In the genomic region with DNA sequence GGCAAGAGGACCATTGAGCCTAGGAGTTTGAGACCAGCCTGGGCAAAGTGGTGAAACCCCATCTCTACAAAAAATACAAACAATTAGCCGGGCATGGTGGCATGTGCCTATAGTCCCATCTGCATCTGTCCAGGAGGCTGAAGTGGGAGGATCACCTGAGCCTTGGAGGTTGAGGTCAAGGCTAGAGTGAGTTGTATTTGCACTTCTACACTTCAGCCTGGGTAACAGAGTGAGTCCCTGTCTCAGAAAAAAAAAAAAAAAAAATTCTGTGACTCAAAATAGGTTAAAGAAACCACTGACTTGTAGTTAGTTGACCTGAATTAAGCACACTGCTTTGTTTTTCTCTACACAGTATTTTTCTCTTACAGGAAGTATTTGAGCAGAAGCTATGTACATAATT, we compare ENCODE assay signal across 18 cellular contexts.
DNase-seq lines count a peak whose midpoint lies in the region; ATAC-seq, FAIRE-seq and TF ChIP-seq lines count a peak whose summit lies in the region.
"Had no signal": no experiment of that assay in that cellular context is flagged by ENCODE, and none has a peak within 500 bp of the region (broad histone marks: within the 10 kb centered on the region; RNA-seq: fewer than 3 reads in every experiment).

No MANE protein-coding gene starts in this region.

- TF ChIP-seq EP300 in HepG2 (IDR thresholded peaks at IDR 0.05; ENCODE audit: low read depth in 2 of 2, low read length in 2 of 2): no peak
- no peak for TF ChIP-seq EP300 in HepG2 (CRISPR knock-in tag; IDR thresholded peaks at IDR 0.05; ENCODE audit: borderline replicate concordance)
- no peak for TF ChIP-seq EP300 in K562 (IDR thresholded peaks at IDR 0.05; ENCODE audit: low read length)

- peaks cover 4% of the 10 kb centered on the region; the same call in 1 of the 2 replicates for H4K20me1 ChIP-seq in HepG2 (ENCODE audit: insufficient read depth, low read length)
- H4K20me1 ChIP-seq in K562 (replicated peaks; ENCODE audit: control insufficient read depth, insufficient read depth, low read length): no peaks in the 10 kb centered on the region

- H3K4me1 Mint-ChIP-seq in stimulated activated effector memory CD8-positive, alpha-beta T cell treated with anti-CD3 and anti-CD28 coated beads, Interleukin-12 subunit alpha, Interleukin-12 subunit beta, amount 100 ng/mL, for 72 hours: peaks cover 6% of the 10 kb centered on the region
- H3K4me1 Mint-ChIP-seq: H9 had no signal

- in situ Hi-C loops in HepG2 (cut with HindIII; ENCODE audit: extremely low pct_ligation_motif_present, low pct_unique_long_range_greater_than_20kb): no loop called here
- in situ Hi-C loops in K562 (cut with MboI): no loop called here

- POLR2A ChIA-PET in HepG2 (lab: Yijun Ruan, JAX) (no interaction called here), K562 (lab: Yijun Ruan, JAX) (no interaction called here)

- H3K4me1 ChIP-seq in HepG2 (ENCODE audit: insufficient read depth, low read length) (no peaks in the 10 kb centered on the region; the same call in 1 of the 2 replicates), right lobe of liver (no peaks in the 10 kb centered on the region), K562 (replicated peaks in 1 of 2; ENCODE audit: control insufficient read depth in 2 of 2, insufficient read depth in 2 of 2, low read length in 2 of 2) (no peaks in the 10 kb centered on the region)
- H3K4me1 ChIP-seq: A549 had no signal

- H3K9ac ChIP-seq in HepG2 (ENCODE audit: insufficient read depth, low read depth, low read length) (no peak overlapping the region), K562 (ENCODE audit: insufficient read depth in 1 of 2, low read depth in 2 of 2, low read length in 2 of 2) (no peak overlapping the region)

- intact Hi-C loops in HepG2 (cut with micrococcal nuclease; ENCODE audit: unreplicated experiment) (no loop called here), right lobe of liver (cut with DNase I) (no loop called here), K562 (cut with micrococcal nuclease) (no loop called here), sciatic nerve (cut with DNase I) (no loop called here)

- ATAC-seq in HepG2 (no peak; the same call in 2 of the 3 replicates), right lobe of liver (no peak), K562 (peak; percentile 13; the same call in 2 of the 3 replicates), sciatic nerve (no peak)
- ATAC-seq in stimulated activated effector memory CD8-positive, alpha-beta T cell treated with anti-CD3 and anti-CD28 coated beads, Interleukin-12 subunit alpha, Interleukin-12 subunit beta, amount 100 ng/mL, for 72 hours: peak; percentile 81
- ATAC-seq: A549 had no signal

- DNase-seq in NCI-H1092 treated with DMSO at 0.1 percent for 48 hours (lab: John Stamatoyannopoulos, UW): peak; percentile 1
- no peak for DNase-seq in NCI-H1092 (lab: John Stamatoyannopoulos, UW)
- DNase-seq in HepG2 (ENCODE audit: low spot score): no peak
- DNase-seq in right lobe of liver: no peak
- no peak for DNase-seq in K562 (ENCODE audit: extremely low read depth in 1 of 4, low spot score in 3 of 4)
- no peak for DNase-seq in stimulated activated effector memory CD8-positive, alpha-beta T cell treated with anti-CD3 and anti-CD28 coated beads, Interleukin-12 subunit alpha, Interleukin-12 subunit beta, amount 100 ng/mL, for 72 hours (ENCODE audit: low spot score in 2 of 2)
- DNase-seq in sciatic nerve (ENCODE audit: low spot score): no peak
- no peak for DNase-seq in NAMALWA (ENCODE audit: low spot score)
- DNase-seq: AML-193; CD4-positive, alpha-beta T cell; DMS153; DMS79; GDM1; H9 had no signal

- no peak for TF ChIP-seq POLR2A in HepG2 (IDR thresholded peaks at IDR 0.05; ENCODE audit: insufficient read depth in 1 of 2, low read depth in 2 of 2, low read length in 2 of 2)
- TF ChIP-seq POLR2A in right lobe of liver (IDR thresholded peaks at IDR 0.05): no peak
- TF ChIP-seq POLR2A in K562 (conservative IDR thresholded peaks at IDR 0.05): no peak

- FAIRE-seq in HepG2 (lab: Jason Lieb, UNC): no peak
- no peak for FAIRE-seq in K562 (lab: Jason Lieb, UNC)
- FAIRE-seq: A549, H1 had no signal

- no peak for TF ChIP-seq RAD21 in HepG2 (CRISPR knock-in tag; IDR thresholded peaks at IDR 0.05)
- TF ChIP-seq RAD21 in K562 (CRISPR knock-in tag; conservative IDR thresholded peaks at IDR 0.05 in 1 of 2, IDR thresholded peaks at IDR 0.05 in 1 of 2): no peak

- H2AFZ ChIP-seq in HepG2 (ENCODE audit: low read length) (no peak overlapping the region), K562 (ENCODE audit: low read depth, low read length) (no peak overlapping the region)

- no peak overlapping the region for H3K4me3 Mint-ChIP-seq in stimulated activated effector memory CD8-positive, alpha-beta T cell treated with anti-CD3 and anti-CD28 coated beads, Interleukin-12 subunit alpha, Interleukin-12 subunit beta, amount 100 ng/mL, for 72 hours
- H3K4me3 Mint-ChIP-seq: CD4-positive, alpha-beta T cell; H9 had no signal

- H3K9me1 ChIP-seq in K562 (ENCODE audit: control insufficient read depth, insufficient read depth, low read length): no peaks in the 10 kb centered on the region

- H3K36me3 ChIP-seq in HepG2 (replicated peaks in 1 of 2; ENCODE audit: control insufficient read depth in 1 of 2, insufficient read depth in 2 of 2, low read length in 2 of 2) (peaks cover 2 to 16% of the 10 kb centered on the region in 2 experiments), right lobe of liver (peaks cover 0 to 13% (median 3%) of the 10 kb centered on the region in 4 donors), K562 (ENCODE audit: control insufficient read depth, insufficient read depth, low read length) (peaks cover 34% of the 10 kb centered on the region)

- H3K27ac ChIP-seq in HepG2 (ENCODE audit: extremely low read length, insufficient read depth, low read length) (no peak overlapping the region), right lobe of liver (no peak overlapping the region), K562 (ENCODE audit: extremely low read depth, low read depth, low read length) (no peak overlapping the region)
- H3K27ac ChIP-seq: 22Rv1, A549, C4-2B had no signal

- H3K4me3 ChIP-seq in HepG2 (replicated peaks in 1 of 3; ENCODE audit: insufficient read depth in 1 of 3, low read depth in 2 of 3, low read length in 3 of 3): no peak overlapping the region
- no peak overlapping the region for H3K4me3 ChIP-seq in right lobe of liver
- H3K4me3 ChIP-seq in K562: no peak overlapping the region
- H3K4me3 ChIP-seq: A549 had no signal

- CTCF ChIA-PET in HepG2 (lab: Yijun Ruan, JAX; ENCODE audit: low intra/inter-chr PET ratio, low total read pairs): no interaction called here
- CTCF ChIA-PET in K562 (lab: Yijun Ruan, JAX; ENCODE audit: low intra/inter-chr PET ratio): no interaction called here

- H3K27ac Mint-ChIP-seq in stimulated activated effector memory CD8-positive, alpha-beta T cell treated with anti-CD3 and anti-CD28 coated beads, Interleukin-12 subunit alpha, Interleukin-12 subunit beta, amount 100 ng/mL, for 72 hours: no peak overlapping the region
- H3K27ac Mint-ChIP-seq: CD4-positive, alpha-beta T cell; H9 had no signal

- BruUV-seq in HepG2 (replicated peaks; lab: Mats Ljungman, UMichigan) (no TSS peak), K562 (replicated peaks; lab: Mats Ljungman, UMichigan) (no TSS peak)

- H3K9me3 ChIP-seq in HepG2 (ENCODE audit: low read length): no peaks in the 10 kb centered on the region
- no peaks in the 10 kb centered on the region for H3K9me3 ChIP-seq in right lobe of liver
- no peaks in the 10 kb centered on the region for H3K9me3 ChIP-seq in K562 (replicated peaks; ENCODE audit: control insufficient read depth, insufficient read depth, low read depth, low read length)
- H3K9me3 ChIP-seq: A549 had no signal

- H3K4me2 ChIP-seq in HepG2 (ENCODE audit: low read depth, low read length) (no peak overlapping the region), K562 (ENCODE audit: insufficient read depth, low read length) (no peak overlapping the region)
- H3K4me2 ChIP-seq: A549 had no signal

- peaks cover 71% of the 10 kb centered on the region for H3K36me3 Mint-ChIP-seq in stimulated activated effector memory CD8-positive, alpha-beta T cell treated with anti-CD3 and anti-CD28 coated beads, Interleukin-12 subunit alpha, Interleukin-12 subunit beta, amount 100 ng/mL, for 72 hours

- H3K79me2 ChIP-seq in HepG2 (ENCODE audit: insufficient read depth, low read length) (peaks cover 35% of the 10 kb centered on the region), K562 (ENCODE audit: control insufficient read depth, insufficient read depth, low read length) (peaks cover 52% of the 10 kb centered on the region)

- WGBS in HepG2 (ENCODE audit: low lambda C conversion rate): 88% methylated on average over 1 of the region's 1 CpG
- 100% methylated on average over 1 of the region's 1 CpG for WGBS in right lobe of liver (ENCODE audit: insufficient coverage, low coverage, low lambda C conversion rate, missing lambda C conversion rate)
- WGBS in K562 (ENCODE audit: insufficient coverage, low coverage, missing lambda C conversion rate): 91% methylated on average over 1 of the region's 1 CpG

- no peaks in the 10 kb centered on the region for H3K27me3 ChIP-seq in HepG2 (ENCODE audit: control insufficient read depth in 1 of 2, insufficient read depth in 2 of 2, low read length in 2 of 2)
- H3K27me3 ChIP-seq in right lobe of liver: no peaks in the 10 kb centered on the region
- H3K27me3 ChIP-seq in K562 (ENCODE audit: control insufficient read depth in 2 of 2, insufficient read depth in 2 of 2, low read length in 2 of 2): no peaks in the 10 kb centered on the region

- TF ChIP-seq CTCF in HepG2 (CRISPR knock-in tag; IDR thresholded peaks at IDR 0.05): no peak
- TF ChIP-seq CTCF in right lobe of liver (IDR thresholded peaks at IDR 0.05): no peak
- TF ChIP-seq CTCF in K562 (IDR thresholded peaks at IDR 0.05 in 2 of 3, conservative IDR thresholded peaks at IDR 0.05 in 1 of 3; ENCODE audit: insufficient read depth in 2 of 3, low read depth in 1 of 3, low read length in 3 of 3): no peak

- H3K9me3 Mint-ChIP-seq in stimulated activated effector memory CD8-positive, alpha-beta T cell treated with anti-CD3 and anti-CD28 coated beads, Interleukin-12 subunit alpha, Interleukin-12 subunit beta, amount 100 ng/mL, for 72 hours: no peaks in the 10 kb centered on the region
- H3K9me3 Mint-ChIP-seq: CD4-positive, alpha-beta T cell; H9 had no signal

TF ChIP-seq in HepG2, 621 proteins besides CTCF, POLR2A, EP300 and RAD21 (continues in another document):
- TF ChIP-seq HMGA1 (CRISPR knock-in tag; conservative IDR thresholded peaks at IDR 0.05) (no peak), ZBTB42 (CRISPR knock-in tag; IDR thresholded peaks at IDR 0.05) (no peak), PHB2 (IDR thresholded peaks at IDR 0.05; ENCODE audit: partially characterized antibody) (no peak)

TF ChIP-seq in K562, 482 proteins besides CTCF, POLR2A, EP300 and RAD21 (continues in another document):
- TF ChIP-seq HDAC6 (IDR thresholded peaks at IDR 0.05; ENCODE audit: low read depth, low read length): no peak

Comparison
In these comparisons a context has a peak if more than half of its experiments do, and no peak if none do; other contexts are left out.
1. ATAC-seq: peak in K562 (single experiment) and stimulated activated effector memory CD8-positive, alpha-beta T cell treated with anti-CD3 and anti-CD28 coated beads, Interleukin-12 subunit alpha, Interleukin-12 subunit beta, amount 100 ng/mL, for 72 hours (single experiment); none in HepG2 (single experiment), right lobe of liver (0 of 4) and sciatic nerve (single experiment).